Comparison of ENCODE assay signal across 1 cellular context in the genomic region with DNA sequence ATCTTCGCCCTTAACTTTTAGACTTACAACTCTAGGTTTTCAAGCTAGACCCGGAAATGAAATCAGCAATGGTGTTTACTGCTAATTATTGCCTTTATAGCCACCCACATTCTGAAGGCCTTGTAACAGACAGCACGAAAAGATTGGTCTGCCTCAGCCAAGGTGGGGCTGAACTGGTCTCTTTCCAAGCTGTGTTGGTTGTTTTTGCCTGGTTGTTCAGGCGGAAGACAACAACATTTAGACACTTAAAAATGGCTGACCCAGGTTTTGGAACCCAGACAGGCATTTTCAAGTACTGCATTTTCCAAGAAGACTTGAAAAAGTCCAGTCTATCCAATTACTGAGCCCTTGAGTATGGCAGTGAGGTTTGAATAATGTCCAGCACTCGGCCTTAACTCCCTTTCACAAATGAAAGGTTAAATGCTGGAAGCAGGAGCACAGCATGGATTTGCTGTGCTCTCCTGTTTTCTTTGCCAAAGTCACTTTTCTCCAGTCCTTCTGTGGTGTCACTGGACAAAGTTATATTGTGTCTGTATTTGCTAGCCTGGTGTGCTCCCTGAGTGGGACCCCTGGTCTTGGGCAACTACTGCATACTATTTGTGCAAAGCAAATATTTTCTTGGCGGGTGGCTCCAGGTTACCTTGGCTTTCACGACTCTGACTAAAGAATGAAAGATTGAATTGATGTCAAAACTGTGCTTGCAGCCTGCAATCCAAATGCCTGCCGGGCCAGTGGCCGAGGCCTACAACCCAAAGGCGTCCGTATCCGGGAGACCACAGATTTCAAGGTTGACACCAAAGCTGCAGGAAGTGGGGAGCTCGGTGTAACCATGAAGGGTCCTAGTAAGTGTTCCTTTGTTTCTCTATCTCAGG.
A peak's percentile ranks its signal among the peaks of the same experiment; 100 is the strongest.
TF ChIP-seq lines count a peak whose summit lies in the region.

No MANE protein-coding gene starts in this region.

TF ChIP-seq in HepG2, 621 proteins besides CTCF, POLR2A, EP300 and RAD21 (continued from another document and continues in another):
- TF ChIP-seq RXRA (CRISPR knock-in tag; IDR thresholded peaks at IDR 0.05), result peak; percentile 93
- 0 out of 2 replicates have a peak, but pooled peaks have one; percentile 37 for TF ChIP-seq ZMYM2 (CRISPR knock-in tag; IDR thresholded peaks at IDR 0.05)
- TF ChIP-seq ZNF362 (CRISPR knock-in tag; IDR thresholded peaks at IDR 0.05; ENCODE audit: borderline replicate concordance), result peak; percentile 67; the same call in 1 of the 2 replicates
- TF ChIP-seq STAT6 (CRISPR knock-in tag; IDR thresholded peaks at IDR 0.05; ENCODE audit: borderline replicate concordance), result no peak; the same call in 1 of the 2 replicates
- no peak for TF ChIP-seq ZNF567 (CRISPR knock-in tag; IDR thresholded peaks at IDR 0.05; ENCODE audit: borderline replicate concordance)
- peak; percentile 32; the same call in 1 of the 2 replicates for TF ChIP-seq YEATS2 (CRISPR knock-in tag; IDR thresholded peaks at IDR 0.05; ENCODE audit: borderline replicate concordance)
- peak; percentile 82 for TF ChIP-seq MAX (IDR thresholded peaks at IDR 0.05)
- peak; percentile 21; the same call in 1 of the 2 replicates for TF ChIP-seq KLF6 (CRISPR knock-in tag; IDR thresholded peaks at IDR 0.05)
- TF ChIP-seq, protein P1, sequence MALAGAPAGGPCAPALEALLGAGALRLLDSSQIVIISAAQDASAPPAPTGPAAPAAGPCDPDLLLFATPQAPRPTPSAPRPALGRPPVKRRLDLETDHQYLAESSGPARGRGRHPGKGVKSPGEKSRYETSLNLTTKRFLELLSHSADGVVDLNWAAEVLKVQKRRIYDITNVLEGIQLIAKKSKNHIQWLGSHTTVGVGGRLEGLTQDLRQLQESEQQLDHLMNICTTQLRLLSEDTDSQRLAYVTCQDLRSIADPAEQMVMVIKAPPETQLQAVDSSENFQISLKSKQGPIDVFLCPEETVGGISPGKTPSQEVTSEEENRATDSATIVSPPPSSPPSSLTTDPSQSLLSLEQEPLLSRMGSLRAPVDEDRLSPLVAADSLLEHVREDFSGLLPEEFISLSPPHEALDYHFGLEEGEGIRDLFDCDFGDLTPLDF (CRISPR knock-in tag; IDR thresholded peaks at IDR 0.05), result peak; percentile 30; the same call in 1 of the 2 replicates
- peak; percentile 68 for TF ChIP-seq ATF1 (CRISPR knock-in tag; IDR thresholded peaks at IDR 0.05)
- TF ChIP-seq RORA (CRISPR knock-in tag; IDR thresholded peaks at IDR 0.05), result no peak
- peak; percentile 89 for TF ChIP-seq RARA (CRISPR knock-in tag; IDR thresholded peaks at IDR 0.05)
- TF ChIP-seq ZNF564 (CRISPR knock-in tag; IDR thresholded peaks at IDR 0.05), result peak; percentile 36; the same call in 1 of the 2 replicates
- TF ChIP-seq JARID2 (CRISPR knock-in tag; IDR thresholded peaks at IDR 0.05; ENCODE audit: insufficient replicate concordance), result peak; percentile 37
- TF ChIP-seq, protein P2, sequence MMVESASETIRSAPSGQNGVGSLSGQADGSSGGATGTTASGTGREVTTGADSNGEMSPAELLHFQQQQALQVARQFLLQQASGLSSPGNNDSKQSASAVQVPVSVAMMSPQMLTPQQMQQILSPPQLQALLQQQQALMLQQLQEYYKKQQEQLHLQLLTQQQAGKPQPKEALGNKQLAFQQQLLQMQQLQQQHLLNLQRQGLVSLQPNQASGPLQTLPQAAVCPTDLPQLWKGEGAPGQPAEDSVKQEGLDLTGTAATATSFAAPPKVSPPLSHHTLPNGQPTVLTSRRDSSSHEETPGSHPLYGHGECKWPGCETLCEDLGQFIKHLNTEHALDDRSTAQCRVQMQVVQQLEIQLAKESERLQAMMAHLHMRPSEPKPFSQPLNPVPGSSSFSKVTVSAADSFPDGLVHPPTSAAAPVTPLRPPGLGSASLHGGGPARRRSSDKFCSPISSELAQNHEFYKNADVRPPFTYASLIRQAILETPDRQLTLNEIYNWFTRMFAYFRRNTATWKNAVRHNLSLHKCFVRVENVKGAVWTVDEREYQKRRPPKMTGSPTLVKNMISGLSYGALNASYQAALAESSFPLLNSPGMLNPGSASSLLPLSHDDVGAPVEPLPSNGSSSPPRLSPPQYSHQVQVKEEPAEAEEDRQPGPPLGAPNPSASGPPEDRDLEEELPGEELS (CRISPR knock-in tag; IDR thresholded peaks at IDR 0.05), result peak; percentile 95
- TF ChIP-seq TGIF2 (CRISPR knock-in tag; IDR thresholded peaks at IDR 0.05), result peak; percentile 40; the same call in 1 of the 2 replicates
- no peak; the same call in none of the 2 replicates for TF ChIP-seq ZNF335 (CRISPR knock-in tag; IDR thresholded peaks at IDR 0.05)
- TF ChIP-seq, protein P3, sequence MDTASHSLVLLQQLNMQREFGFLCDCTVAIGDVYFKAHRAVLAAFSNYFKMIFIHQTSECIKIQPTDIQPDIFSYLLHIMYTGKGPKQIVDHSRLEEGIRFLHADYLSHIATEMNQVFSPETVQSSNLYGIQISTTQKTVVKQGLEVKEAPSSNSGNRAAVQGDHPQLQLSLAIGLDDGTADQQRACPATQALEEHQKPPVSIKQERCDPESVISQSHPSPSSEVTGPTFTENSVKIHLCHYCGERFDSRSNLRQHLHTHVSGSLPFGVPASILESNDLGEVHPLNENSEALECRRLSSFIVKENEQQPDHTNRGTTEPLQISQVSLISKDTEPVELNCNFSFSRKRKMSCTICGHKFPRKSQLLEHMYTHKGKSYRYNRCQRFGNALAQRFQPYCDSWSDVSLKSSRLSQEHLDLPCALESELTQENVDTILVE (CRISPR knock-in tag; IDR thresholded peaks at IDR 0.05), result peak; percentile 86
- TF ChIP-seq ZSCAN29 (CRISPR knock-in tag; conservative IDR thresholded peaks at IDR 0.05), result peak; percentile 80
- peak; percentile 76; the same call in 1 of the 2 replicates for TF ChIP-seq SALL2 (CRISPR knock-in tag; IDR thresholded peaks at IDR 0.05)
- peak; percentile 77; the same call in 1 of the 2 replicates for TF ChIP-seq PPARG (CRISPR knock-in tag; conservative IDR thresholded peaks at IDR 0.05)
- no peak; the same call in 1 of the 2 replicates for TF ChIP-seq TP53 (CRISPR knock-in tag; conservative IDR thresholded peaks at IDR 0.05)
- TF ChIP-seq EHMT2 (IDR thresholded peaks at IDR 0.05; ENCODE audit: borderline replicate concordance, low read depth, low read length), result 0 out of 2 replicates have a peak, but pooled peaks have one; percentile 40
- no peak for TF ChIP-seq IKZF4 (CRISPR knock-in tag; IDR thresholded peaks at IDR 0.05; ENCODE audit: borderline replicate concordance, low read depth, not compliant biosample characterization)
- TF ChIP-seq NR2F6 (IDR thresholded peaks at IDR 0.05), result peak; percentile 86
- peak; percentile 79 for TF ChIP-seq NR2F6 (CRISPR knock-in tag; IDR thresholded peaks at IDR 0.05)
- TF ChIP-seq TARDBP (CRISPR knock-in tag; IDR thresholded peaks at IDR 0.05), result peak; percentile 79
- TF ChIP-seq POGZ (CRISPR knock-in tag; IDR thresholded peaks at IDR 0.05), result peak; percentile 49; the same call in 1 of the 2 replicates
- peak; percentile 23; the same call in 1 of the 2 replicates for TF ChIP-seq BHLHE40 (IDR thresholded peaks at IDR 0.05; ENCODE audit: low read length)
- peak; percentile 83 for TF ChIP-seq ASH2L (IDR thresholded peaks at IDR 0.05; ENCODE audit: insufficient read length, low read depth, low read length)
- TF ChIP-seq UBTF (CRISPR knock-in tag; IDR thresholded peaks at IDR 0.05), result peak; percentile 48; the same call in 1 of the 2 replicates
- TF ChIP-seq MEF2D (CRISPR knock-in tag; IDR thresholded peaks at IDR 0.05), result peak; percentile 81
- TF ChIP-seq SRY (CRISPR knock-in tag; IDR thresholded peaks at IDR 0.05), result no peak
- TF ChIP-seq ZNF503 (CRISPR knock-in tag; IDR thresholded peaks at IDR 0.05), result peak; percentile 88; the same call in 1 of the 2 replicates
- no peak; the same call in 1 of the 2 replicates for TF ChIP-seq TOPORS (CRISPR knock-in tag; IDR thresholded peaks at IDR 0.05)
- peak; percentile 97 for TF ChIP-seq ZNF263 (CRISPR knock-in tag; IDR thresholded peaks at IDR 0.05)
- 0 out of 2 replicates have a peak, but pooled peaks have one; percentile 7 for TF ChIP-seq RFX5 (IDR thresholded peaks at IDR 0.05; ENCODE audit: low read depth, low read length)
- peak; percentile 85; the same call in 1 of the 2 replicates for TF ChIP-seq HMG20A (CRISPR knock-in tag; IDR thresholded peaks at IDR 0.05; ENCODE audit: borderline replicate concordance)
- no peak for TF ChIP-seq ETV6 (CRISPR knock-in tag; conservative IDR thresholded peaks at IDR 0.05)
- peak; percentile 96 for TF ChIP-seq SOX5 (CRISPR knock-in tag; IDR thresholded peaks at IDR 0.05; ENCODE audit: borderline replicate concordance)
- TF ChIP-seq MAZ (IDR thresholded peaks at IDR 0.05; ENCODE audit: borderline replicate concordance, low read depth, low read length), result no peak
- peak; percentile 58 for TF ChIP-seq MAZ (CRISPR knock-in tag; IDR thresholded peaks at IDR 0.05; ENCODE audit: low read depth)
- TF ChIP-seq, protein P4, sequence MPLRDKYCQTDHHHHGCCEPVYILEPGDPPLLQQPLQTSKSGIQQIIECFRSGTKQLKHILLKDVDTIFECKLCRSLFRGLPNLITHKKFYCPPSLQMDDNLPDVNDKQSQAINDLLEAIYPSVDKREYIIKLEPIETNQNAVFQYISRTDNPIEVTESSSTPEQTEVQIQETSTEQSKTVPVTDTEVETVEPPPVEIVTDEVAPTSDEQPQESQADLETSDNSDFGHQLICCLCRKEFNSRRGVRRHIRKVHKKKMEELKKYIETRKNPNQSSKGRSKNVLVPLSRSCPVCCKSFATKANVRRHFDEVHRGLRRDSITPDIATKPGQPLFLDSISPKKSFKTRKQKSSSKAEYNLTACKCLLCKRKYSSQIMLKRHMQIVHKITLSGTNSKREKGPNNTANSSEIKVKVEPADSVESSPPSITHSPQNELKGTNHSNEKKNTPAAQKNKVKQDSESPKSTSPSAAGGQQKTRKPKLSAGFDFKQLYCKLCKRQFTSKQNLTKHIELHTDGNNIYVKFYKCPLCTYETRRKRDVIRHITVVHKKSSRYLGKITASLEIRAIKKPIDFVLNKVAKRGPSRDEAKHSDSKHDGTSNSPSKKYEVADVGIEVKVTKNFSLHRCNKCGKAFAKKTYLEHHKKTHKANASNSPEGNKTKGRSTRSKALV (CRISPR knock-in tag; IDR thresholded peaks at IDR 0.05), result 0 out of 2 replicates have a peak, but pooled peaks have one; percentile 43
- TF ChIP-seq JUNB (CRISPR knock-in tag; IDR thresholded peaks at IDR 0.05; ENCODE audit: borderline replicate concordance), result peak; percentile 54; the same call in 1 of the 2 replicates
